Comparison of ENCODE assay signal across 32 cellular contexts in genomic region chr5:174281089-174281488, GRCh38.
"Had no signal": no experiment of that assay in that cellular context is flagged by ENCODE, and none has a peak within 500 bp of the region (broad histone marks: within the 10 kb centered on the region; RNA-seq: fewer than 3 reads in every experiment).

No MANE protein-coding gene starts in this region.

- FAIRE-seq: TTC549 had no signal

- H3K27me3 ChIP-seq: ascending aorta, brain microvascular endothelial cell, breast epithelium had no signal

- ATAC-seq: activated CD4-positive, alpha-beta T cell treated with anti-CD3 and anti-CD28 coated beads for 36 hours; activated CD4-positive, CD25-positive, alpha-beta regulatory T cell treated with anti-CD3 and anti-CD28 coated beads, Interleukin-2, amount 50 U/mL, for 24 hours; activated CD8-positive, alpha-beta memory T cell treated with anti-CD3 and anti-CD28 coated beads, Interleukin-2, amount 10 ng/mL, durations not matched to agents 7 days and 5 days; activated CD8-positive, alpha-beta T cell treated with anti-CD3 and anti-CD28 coated beads, Interleukin-2, amount 10 ng/mL, durations not matched to agents 7 days and 5 days; activated naive CD8-positive, alpha-beta T cell treated with anti-CD3 and anti-CD28 coated beads, Interleukin-2, amount 50 U/mL, for 24 hours; WTC11 had no signal

- H3K4me3 ChIP-seq: ascending aorta, breast epithelium had no signal

- H3K9me3 ChIP-seq: ascending aorta, breast epithelium had no signal

- H3K36me3 ChIP-seq: ascending aorta, brain microvascular endothelial cell, breast epithelium had no signal

- DNase-seq: activated CD4-positive, alpha-beta memory T cell treated with anti-CD3 and anti-CD28 coated beads, Interleukin-2, amount 10 ng/mL, durations not matched to agents 7 days and 5 days; activated CD4-positive, alpha-beta T cell treated with anti-CD3 and anti-CD28 coated beads for 1 hour; activated CD4-positive, alpha-beta T cell treated with anti-CD3 and anti-CD28 coated beads for 36 hours; activated CD4-positive, alpha-beta T cell treated with anti-CD3 and anti-CD28 coated beads for 48 hours; activated CD4-positive, alpha-beta T cell treated with anti-CD3 and anti-CD28 coated beads, Interleukin-2, amount 10 ng/mL, durations not matched to agents 7 days and 5 days; activated CD4-positive, alpha-beta T cell treated with anti-CD3 and anti-CD28 coated beads, Interleukin-2, amount 50 U/mL, for 48 hours; activated CD4-positive, CD25-positive, alpha-beta regulatory T cell; activated CD8-positive, alpha-beta memory T cell treated with anti-CD3 and anti-CD28 coated beads for 24 hours; activated CD8-positive, alpha-beta memory T cell treated with anti-CD3 and anti-CD28 coated beads, Interleukin-2, amount 10 ng/mL, durations not matched to agents 7 days and 5 days; activated CD8-positive, alpha-beta memory T cell treated with anti-CD3 and anti-CD28 coated beads, Interleukin-2, amount 50 U/mL, for 48 hours; activated CD8-positive, alpha-beta T cell treated with anti-CD3 and anti-CD28 coated beads, Interleukin-2, amount 10 ng/mL, durations not matched to agents 7 days and 5 days; activated effector memory CD4-positive, alpha-beta T cell treated with Interleukin-2 at 50 U/mL for 16 hours; activated gamma-delta T cell; activated naive CD4-positive, alpha-beta T cell treated with anti-CD3 and anti-CD28 coated beads, Interleukin-2, amount 10 ng/mL, durations not matched to agents 7 days and 5 days; activated naive CD4-positive, alpha-beta T cell treated with Interleukin-2 at 50 U/mL for 16 hours; activated naive CD8-positive, alpha-beta T cell treated with anti-CD3 and anti-CD28 coated beads, Interleukin-2, amount 10 ng/mL, durations not matched to agents 7 days and 5 days; activated naive CD8-positive, alpha-beta T cell treated with anti-CD3 and anti-CD28 coated beads, Interleukin-2, amount 50 U/mL, for 24 hours; activated T-cell treated with anti-CD3 and anti-CD28 coated beads, Interleukin-2, amount 50 U/mL, for 24 hours; activated T-cell treated with anti-CD3 and anti-CD28 coated beads, Interleukin-2, amount 50 U/mL, for 48 hours; amygdala; anterior cingulate cortex; brain microvascular endothelial cell; central memory CD4-positive, alpha-beta T cell; T-helper 1 cell; T-helper 2 cell; T-helper 9 cell had no signal

- H3K27ac ChIP-seq: ascending aorta, brain microvascular endothelial cell, breast epithelium, VCaP had no signal

- H3K4me1 ChIP-seq: ascending aorta, breast epithelium had no signal
